ENCODE assay signal across 12 cellular contexts in genomic region chr2:183505911-183506310, GRCh38.
DNase-seq lines count a peak whose midpoint lies in the region; ATAC-seq and TF ChIP-seq lines count a peak whose summit lies in the region.
"Had no signal": no experiment of that assay in that cellular context is flagged by ENCODE, and none has a peak within 500 bp of the region (broad histone marks: within the 10 kb centered on the region; RNA-seq: fewer than 3 reads in every experiment).

No MANE protein-coding gene starts in this region.

- H3K27me3 ChIP-seq in MG63 = no peaks in the 10 kb centered on the region

- intact Hi-C loops in activated CD8-positive, alpha-beta T cell treated with anti-CD3 and anti-CD28 coated beads for 36 hours (cut with micrococcal nuclease) = no loop called here

- H3K4me3 ChIP-seq in MG63 = no peak overlapping the region

- H3K4me1 Mint-ChIP-seq in activated CD8-positive, alpha-beta T cell treated with anti-CD3 and anti-CD28 coated beads for 36 hours (ENCODE audit: low read depth) = no peaks in the 10 kb centered on the region
- no peaks in the 10 kb centered on the region for H3K4me1 Mint-ChIP-seq in activated CD8-positive, alpha-beta T cell treated with anti-CD3 and anti-CD28 coated beads, Interleukin-2, amount 10 ng/mL, durations not matched to agents 7 days and 5 days (ENCODE audit: low read depth)
- no peaks in the 10 kb centered on the region for H3K4me1 Mint-ChIP-seq in stimulated activated naive B cell treated with anti-CD40 and anti-IgM and Interleukin-4, amounts not matched to agents 10 μg/mL and 1 μg/mL and 100 μg/mL, for 72 hours
- H3K4me1 Mint-ChIP-seq in chondrocyte (ENCODE audit: low read depth) = no peaks in the 10 kb centered on the region
- H3K4me1 Mint-ChIP-seq: naive thymus-derived CD8-positive, alpha-beta T cell had no signal

- POLR2A ChIA-PET in activated CD8-positive, alpha-beta T cell treated with anti-CD3 and anti-CD28 coated beads for 36 hours (lab: Charles Lee) = no interaction called here
- POLR2A ChIA-PET in activated CD8-positive, alpha-beta T cell treated with anti-CD3 and anti-CD28 coated beads, Interleukin-2, amount 10 ng/mL, durations not matched to agents 7 days and 5 days (lab: Charles Lee) = no interaction called here

- H3K36me3 Mint-ChIP-seq in activated CD8-positive, alpha-beta T cell treated with anti-CD3 and anti-CD28 coated beads for 36 hours (ENCODE audit: low read depth) = no peaks in the 10 kb centered on the region
- no peaks in the 10 kb centered on the region for H3K36me3 Mint-ChIP-seq in activated CD8-positive, alpha-beta T cell treated with anti-CD3 and anti-CD28 coated beads, Interleukin-2, amount 10 ng/mL, durations not matched to agents 7 days and 5 days (ENCODE audit: low read depth)
- H3K36me3 Mint-ChIP-seq in stimulated activated naive B cell treated with anti-CD40 and anti-IgM and Interleukin-4, amounts not matched to agents 10 μg/mL and 1 μg/mL and 100 μg/mL, for 72 hours = no peaks in the 10 kb centered on the region
- H3K36me3 Mint-ChIP-seq in chondrocyte (ENCODE audit: low read depth) = no peaks in the 10 kb centered on the region

- peaks cover 33% of the 10 kb centered on the region for H3K9me3 Mint-ChIP-seq in activated CD8-positive, alpha-beta T cell treated with anti-CD3 and anti-CD28 coated beads for 36 hours
- peaks cover 31% of the 10 kb centered on the region for H3K9me3 Mint-ChIP-seq in activated CD8-positive, alpha-beta T cell treated with anti-CD3 and anti-CD28 coated beads, Interleukin-2, amount 10 ng/mL, durations not matched to agents 7 days and 5 days (ENCODE audit: insufficient read depth)
- H3K9me3 Mint-ChIP-seq in stimulated activated naive B cell treated with anti-CD40 and anti-IgM and Interleukin-4, amounts not matched to agents 10 μg/mL and 1 μg/mL and 100 μg/mL, for 72 hours = peaks cover 10 to 20% of the 10 kb centered on the region in 2 donors
- peaks cover 23% of the 10 kb centered on the region for H3K9me3 Mint-ChIP-seq in chondrocyte (ENCODE audit: low read depth)

- DNase-seq in activated CD8-positive, alpha-beta T cell treated with anti-CD3 and anti-CD28 coated beads for 36 hours = no peak
- DNase-seq in activated CD8-positive, alpha-beta T cell treated with anti-CD3 and anti-CD28 coated beads, Interleukin-2, amount 10 ng/mL, durations not matched to agents 7 days and 5 days = no peak
- no peak for DNase-seq in stimulated activated naive B cell treated with anti-CD40 and anti-IgM and Interleukin-4, amounts not matched to agents 10 μg/mL and 1 μg/mL and 100 μg/mL, for 72 hours
- DNase-seq in NCI-H2029 treated with DMSO at 0.1 percent for 48 hours (lab: John Stamatoyannopoulos, UW) (no peak), MG63 (no peak), chondrocyte (ENCODE audit: low spot score) (no peak)
- DNase-seq: activated T-cell treated with anti-CD3 and anti-CD28 coated beads, Interleukin-2, amount 50 U/mL, for 1 hour; HFFc6; naive thymus-derived CD8-positive, alpha-beta T cell; right cardiac atrium had no signal

- CTCF ChIA-PET in activated CD8-positive, alpha-beta T cell treated with anti-CD3 and anti-CD28 coated beads for 36 hours (lab: Charles Lee) = no interaction called here
- CTCF ChIA-PET in activated CD8-positive, alpha-beta T cell treated with anti-CD3 and anti-CD28 coated beads, Interleukin-2, amount 10 ng/mL, durations not matched to agents 7 days and 5 days (lab: Charles Lee) = no interaction called here

- H3K27me3 Mint-ChIP-seq in activated CD8-positive, alpha-beta T cell treated with anti-CD3 and anti-CD28 coated beads for 36 hours = no peaks in the 10 kb centered on the region
- H3K27me3 Mint-ChIP-seq in activated CD8-positive, alpha-beta T cell treated with anti-CD3 and anti-CD28 coated beads, Interleukin-2, amount 10 ng/mL, durations not matched to agents 7 days and 5 days (ENCODE audit: low read depth) = no peaks in the 10 kb centered on the region
- H3K27me3 Mint-ChIP-seq in stimulated activated naive B cell treated with anti-CD40 and anti-IgM and Interleukin-4, amounts not matched to agents 10 μg/mL and 1 μg/mL and 100 μg/mL, for 72 hours = no peaks in the 10 kb centered on the region
- H3K27me3 Mint-ChIP-seq in chondrocyte (ENCODE audit: low read depth) = peaks cover 4% of the 10 kb centered on the region
- H3K27me3 Mint-ChIP-seq: naive thymus-derived CD8-positive, alpha-beta T cell had no signal

- ATAC-seq in activated CD8-positive, alpha-beta T cell treated with anti-CD3 and anti-CD28 coated beads for 36 hours = peak; percentile 13
- no peak for ATAC-seq in activated CD8-positive, alpha-beta T cell treated with anti-CD3 and anti-CD28 coated beads, Interleukin-2, amount 10 ng/mL, durations not matched to agents 7 days and 5 days
- ATAC-seq in HG02840 (IDR thresholded peaks at IDR 0.05; ENCODE audit: low FRiP score, unreplicated experiment) = peak; percentile 96
- ATAC-seq in HG03520 (IDR thresholded peaks at IDR 0.05; ENCODE audit: unreplicated experiment) = peak; percentile 97
- ATAC-seq in stimulated activated naive B cell treated with anti-CD40 and anti-IgM and Interleukin-4, amounts not matched to agents 10 μg/mL and 1 μg/mL and 100 μg/mL, for 72 hours (replicated peaks) = peak; percentile 46 to 81
- ATAC-seq: naive thymus-derived CD8-positive, alpha-beta T cell; right cardiac atrium had no signal

- H3K4me3 Mint-ChIP-seq in activated CD8-positive, alpha-beta T cell treated with anti-CD3 and anti-CD28 coated beads for 36 hours = no peak overlapping the region
- H3K4me3 Mint-ChIP-seq in activated CD8-positive, alpha-beta T cell treated with anti-CD3 and anti-CD28 coated beads, Interleukin-2, amount 10 ng/mL, durations not matched to agents 7 days and 5 days = no peak overlapping the region
- H3K4me3 Mint-ChIP-seq in stimulated activated naive B cell treated with anti-CD40 and anti-IgM and Interleukin-4, amounts not matched to agents 10 μg/mL and 1 μg/mL and 100 μg/mL, for 72 hours = no peak overlapping the region
- no peak overlapping the region for H3K4me3 Mint-ChIP-seq in chondrocyte (ENCODE audit: unreplicated experiment)
- H3K4me3 Mint-ChIP-seq: HFFc6; naive thymus-derived CD8-positive, alpha-beta T cell had no signal

- no peak for TF ChIP-seq CTCF in activated CD8-positive, alpha-beta T cell treated with anti-CD3 and anti-CD28 coated beads for 36 hours (IDR thresholded peaks at IDR 0.05)
- TF ChIP-seq CTCF in chondrocyte (IDR thresholded peaks at IDR 0.05) = no peak

- no peak overlapping the region for H3K27ac Mint-ChIP-seq in activated CD8-positive, alpha-beta T cell treated with anti-CD3 and anti-CD28 coated beads for 36 hours
- no peak overlapping the region for H3K27ac Mint-ChIP-seq in activated CD8-positive, alpha-beta T cell treated with anti-CD3 and anti-CD28 coated beads, Interleukin-2, amount 10 ng/mL, durations not matched to agents 7 days and 5 days
- no peak overlapping the region for H3K27ac Mint-ChIP-seq in stimulated activated naive B cell treated with anti-CD40 and anti-IgM and Interleukin-4, amounts not matched to agents 10 μg/mL and 1 μg/mL and 100 μg/mL, for 72 hours
- H3K27ac Mint-ChIP-seq in chondrocyte (ENCODE audit: unreplicated experiment) = no peak overlapping the region
- H3K27ac Mint-ChIP-seq: HFFc6; naive thymus-derived CD8-positive, alpha-beta T cell had no signal

- H3K9me3 ChIP-seq in MG63 = no peaks in the 10 kb centered on the region

- H3K36me3 ChIP-seq in MG63 = no peaks in the 10 kb centered on the region
